In genomic region chr11:2884424-2884815, GRCh38 we compare ENCODE assay signal across 10 cellular contexts. TPM values are rescaled to one million over a fixed set of nuclear protein-coding genes. Genes with fewer than 3 reads are reported as not detected.
DNase-seq lines count a peak whose midpoint lies in the region; ATAC-seq, FAIRE-seq and TF ChIP-seq lines count a peak whose summit lies in the region.
"Had no signal": no experiment of that assay in that cellular context is flagged by ENCODE, and none has a peak within 500 bp of the region (broad histone marks: within the 10 kb centered on the region; RNA-seq: fewer than 3 reads in every experiment).

No MANE protein-coding gene starts in this region.

- peaks cover 26% of the 10 kb centered on the region for H3K4me1 ChIP-seq in HUES6 (ENCODE audit: control insufficient read depth, insufficient read depth, low read length)
- H3K4me1 ChIP-seq in breast epithelium = peaks cover 0 to 7% of the 10 kb centered on the region in 2 donors
- peaks cover 6% of the 10 kb centered on the region for H3K4me1 ChIP-seq in keratinocyte (ENCODE audit: control insufficient read depth, extremely low read depth, insufficient read depth, low read length)

- peak overlapping the region; percentile 51 for H3K4me2 ChIP-seq in keratinocyte (ENCODE audit: control insufficient read depth, extremely low read depth, insufficient read depth, low read depth, low read length)

- H3K9me3 Mint-ChIP-seq in WTC11 (no peaks in the 10 kb centered on the region), HFFc6 (no peaks in the 10 kb centered on the region)

- DNase-seq in breast epithelium (ENCODE audit: low spot score in 2 of 2) (no peak), keratinocyte (ENCODE audit: low read depth, low spot score) (no peak), substantia nigra (lab: John Stamatoyannopoulos, UW) (peak in 19 of 49 donors; percentile 29 to 68 (median 46)), NCI-H2171 (lab: John Stamatoyannopoulos, UW) (no peak), NCI-H1417 treated with DMSO at 0.1 percent for 48 hours (lab: John Stamatoyannopoulos, UW) (no peak), WTC11 (ENCODE audit: low spot score) (no peak), HFFc6 (no peak)

- H2AFZ ChIP-seq in keratinocyte (ENCODE audit: control insufficient read depth, low read length) = no peak overlapping the region

- H3K27ac ChIP-seq in HUES6 (ENCODE audit: low read depth, low read length) (no peak overlapping the region), breast epithelium (peak overlapping the region; percentile 86 to 95), keratinocyte (ENCODE audit: control insufficient read depth, insufficient read depth, low read length) (no peak overlapping the region), substantia nigra (ENCODE audit: low read depth, low read length, poor library complexity, severe bottlenecking) (peak overlapping the region; percentile 88)

- H3K27me3 ChIP-seq in HUES6 (ENCODE audit: control insufficient read depth, insufficient read depth, low read length) (peaks cover 73% of the 10 kb centered on the region), breast epithelium (no peaks in the 10 kb centered on the region), keratinocyte (ENCODE audit: control insufficient read depth, extremely low read depth, insufficient read depth, low read length) (peaks cover 56% of the 10 kb centered on the region)

- H3K4me3 ChIP-seq in HUES6 (ENCODE audit: low read depth, low read length) (peak overlapping the region; percentile 64), breast epithelium (peak overlapping the region; percentile 70 to 98 (median 89)), keratinocyte (ENCODE audit: control insufficient read depth in 2 of 3, extremely low read depth in 1 of 3, insufficient read depth in 2 of 3, low read depth in 1 of 3, low read length in 3 of 3) (peak overlapping the region in 2 of 3 experiments; percentile 24 to 42)

- TF ChIP-seq CTCF in breast epithelium (IDR thresholded peaks at IDR 0.05) (no peak), keratinocyte (optimal IDR thresholded peaks at IDR 0.05 in 1 of 3, IDR thresholded peaks at IDR 0.05 in 1 of 3, conservative IDR thresholded peaks at IDR 0.05 in 1 of 3; ENCODE audit: extremely low read depth in 1 of 3, insufficient read depth in 2 of 3, low read length in 3 of 3) (no peak), WTC11 (IDR thresholded peaks at IDR 0.05) (no peak), HFFc6 (IDR thresholded peaks at IDR 0.05) (no peak)

- no peak overlapping the region for H3K27ac Mint-ChIP-seq in WTC11
- H3K27ac Mint-ChIP-seq in HFFc6 = no peak overlapping the region

- no peak for TF ChIP-seq POLR2A in breast epithelium (IDR thresholded peaks at IDR 0.05)

- intact Hi-C loops in breast epithelium (cut with DNase I; ENCODE audit: low total_unique reads) = loop anchor here (10.0 kb wide), 1 partner anchor 180 kb away; no protein-coding TSS in a partner anchor

- H3K9me3 ChIP-seq in HUES6 (ENCODE audit: control insufficient read depth, insufficient read depth, low read depth, low read length) (no peaks in the 10 kb centered on the region), breast epithelium (no peaks in the 10 kb centered on the region), keratinocyte (ENCODE audit: control insufficient read depth, low read depth, low read length) (no peaks in the 10 kb centered on the region)

- no peaks in the 10 kb centered on the region for H3K79me2 ChIP-seq in keratinocyte (ENCODE audit: control insufficient read depth, insufficient read depth, low read length)

- dilution Hi-C loops in keratinocyte (cut with MboI; ENCODE audit: extremely low pct_ligation_motif_present, low sequenced_read_pairs) = no loop called here

- H4K20me1 ChIP-seq in keratinocyte (ENCODE audit: control insufficient read depth, extremely low read depth, insufficient read depth, low read length) = peaks cover 2% of the 10 kb centered on the region

- H3K36me3 ChIP-seq in HUES6 (ENCODE audit: control insufficient read depth, insufficient read depth, low read length) = no peaks in the 10 kb centered on the region
- no peaks in the 10 kb centered on the region for H3K36me3 ChIP-seq in breast epithelium
- no peaks in the 10 kb centered on the region for H3K36me3 ChIP-seq in keratinocyte (ENCODE audit: control insufficient read depth in 2 of 2, extremely low read depth in 1 of 2, insufficient read depth in 2 of 2, low read length in 2 of 2)

- no peak for ATAC-seq in WTC11
- ATAC-seq: stimulated activated naive CD8-positive, alpha-beta T cell treated with anti-CD3 and anti-CD28 coated beads, Interleukin-15, Interleukin-2, amounts not matched to agents 100 U/mL and 50 U/mL, for 24 hours had no signal

- 0 out of 2 replicates have a peak, but pooled peaks cover 4% of the 10 kb centered on the region for H3K36me3 Mint-ChIP-seq in WTC11
- no peaks in the 10 kb centered on the region for H3K36me3 Mint-ChIP-seq in HFFc6 (ENCODE audit: low read depth)

- H3K9ac ChIP-seq in HUES6 (ENCODE audit: low read length) = no peak overlapping the region
- no peak overlapping the region for H3K9ac ChIP-seq in keratinocyte (ENCODE audit: control insufficient read depth, extremely low read depth, insufficient read depth, low read length)

- H3K4me1 Mint-ChIP-seq in WTC11 (peaks cover 26% of the 10 kb centered on the region), HFFc6 (ENCODE audit: low read depth) (no peaks in the 10 kb centered on the region)

- no peak overlapping the region for H3K4me3 Mint-ChIP-seq in WTC11
- no peak overlapping the region for H3K4me3 Mint-ChIP-seq in HFFc6

- H3K9me1 ChIP-seq in keratinocyte (ENCODE audit: control insufficient read depth, extremely low read depth, insufficient read depth, low read length) = no peaks in the 10 kb centered on the region

- POLR2A ChIA-PET in WTC11 (lab: Charles Lee) = interaction anchor here (1.0 to 2.2 kb wide), 2 partner anchors 191 to 351 kb away, joined by 3 to 9 read pairs; no protein-coding TSS in a partner anchor

- H3K27me3 Mint-ChIP-seq in WTC11 (ENCODE audit: low read depth) (peaks cover 79% of the 10 kb centered on the region), HFFc6 (ENCODE audit: insufficient read depth) (peaks cover 32% of the 10 kb centered on the region)

- FAIRE-seq in keratinocyte (lab: Jason Lieb, UNC) = no peak
- FAIRE-seq: islet of Langerhans had no signal

- CTCF ChIA-PET in WTC11 (lab: Charles Lee) = interaction anchor here (1.0 to 12.8 kb wide), 6 partner anchors 8 to 350 kb away, joined by 3 to 369 read pairs (median 6); no protein-coding TSS in a partner anchor

TF ChIP-seq in WTC11, 78 proteins besides CTCF, POLR2A, EP300 and RAD21 (continues in another document):
- TF ChIP-seq ZBTB21 (CRISPR knock-in tag; IDR thresholded peaks at IDR 0.05; ENCODE audit: borderline replicate concordance) = no peak
- no peak for TF ChIP-seq FOXP4 (CRISPR knock-in tag; IDR thresholded peaks at IDR 0.05)
- no peak for TF ChIP-seq ZMAT4 (CRISPR knock-in tag; IDR thresholded peaks at IDR 0.05)
- no peak for TF ChIP-seq NFE2L1 (CRISPR knock-in tag; IDR thresholded peaks at IDR 0.05)
- no peak for TF ChIP-seq RELA (CRISPR knock-in tag; IDR thresholded peaks at IDR 0.05; ENCODE audit: borderline replicate concordance)
- TF ChIP-seq NFYB (CRISPR knock-in tag; conservative IDR thresholded peaks at IDR 0.05; ENCODE audit: low read depth) = no peak
- no peak for TF ChIP-seq CREM (CRISPR knock-in tag; IDR thresholded peaks at IDR 0.05)
- no peak for TF ChIP-seq ZNF219 (CRISPR knock-in tag; IDR thresholded peaks at IDR 0.05; ENCODE audit: borderline replicate concordance)

RNA-seq across cellular contexts. Expression of gene CDKN1C, which starts 1.2 kb away (rescaled TPM):
- total RNA-seq in breast epithelium (100 to 1,000 TPM in 1 of 3 donors, 10 to 100 TPM in 2; 48.2 to 136 (median 88.8) TPM), WTC11 (2021) (25.0 to 35.0 TPM (median 32.4 TPM) in 3 replicates)
- 0.06 to 0.49 TPM (median 0.37 TPM) in 3 replicates for polyA plus RNA-seq in keratinocyte
- 9.8 TPM for polyA plus RNA-seq in keratinocyte (2011; ENCODE audit: low read depth)
- polyA plus RNA-seq in keratinocyte (2011; cell fraction: cytosol; rRNA removed) = 0.21 and 0.24 TPM in 2 replicates
- polyA plus RNA-seq in keratinocyte (2011; cell fraction: nucleus; rRNA removed) = 0.23 and 0.27 TPM in 2 replicates
- 0.26 and 7.1 TPM in 2 replicates for polyA plus RNA-seq in keratinocyte (2012; ENCODE audit: low replicate concordance)
- not detected in 3 replicates for polyA minus RNA-seq in keratinocyte
- polyA minus RNA-seq in keratinocyte (2011; cell fraction: cytosol; rRNA and poly(A)+ RNA removed) = 2.9 TPM
- polyA minus RNA-seq in keratinocyte (2011; cell fraction: nucleus; rRNA and poly(A)+ RNA removed) = 0.31 and 0.84 TPM in 2 replicates
- total RNA-seq in HFFc6 (2021; fragmentation: NEBNext Ultra II Directional; extraction: Animal tissue kit (Norgen Biotek cat#: 25700)) = under 1 TPM in 2 of 6 experiments, not detected in 4; 0.17 to 0.24 TPM

RNA-seq across cellular contexts. Expression of gene PHLDA2, which starts 44.8 kb away (rescaled TPM):
- 1 to 10 TPM in 2 of 3 donors, not detected in 1; 2.0 to 2.3 TPM for total RNA-seq in breast epithelium
- 24.3 to 36.0 TPM (median 27.3 TPM) in 3 replicates for polyA plus RNA-seq in keratinocyte
- polyA plus RNA-seq in keratinocyte (2011; ENCODE audit: low read depth) = 52.2 TPM
- 35.3 and 141 TPM in 2 replicates for polyA plus RNA-seq in keratinocyte (2011; cell fraction: cytosol; rRNA removed)
- 15.6 and 36.1 TPM in 2 replicates for polyA plus RNA-seq in keratinocyte (2011; cell fraction: nucleus; rRNA removed)
- 80.5 and 153 TPM in 2 replicates for polyA plus RNA-seq in keratinocyte (2012; ENCODE audit: low replicate concordance)
- polyA minus RNA-seq in keratinocyte = 2.6 to 28.4 TPM (median 4.5 TPM) in 3 replicates
- 91.1 TPM for polyA minus RNA-seq in keratinocyte (2011; cell fraction: cytosol; rRNA and poly(A)+ RNA removed)
- polyA minus RNA-seq in keratinocyte (2011; cell fraction: nucleus; rRNA and poly(A)+ RNA removed) = 12.3 and 12.4 TPM in 2 replicates
- total RNA-seq in WTC11 (2021) = 9.4 to 11.0 TPM (median 9.6 TPM) in 3 replicates
- total RNA-seq in HFFc6 (2021; fragmentation: NEBNext Ultra II Directional; extraction: Animal tissue kit (Norgen Biotek cat#: 25700)) = 100 to 1,000 TPM; 102 to 149 (median 125) TPM

Comparison
In these comparisons a context has a peak if more than half of its experiments do, and no peak if none do; other contexts are left out.
1. H3K27ac ChIP-seq: peak in breast epithelium (2 of 2) and substantia nigra (single experiment); none in HUES6 (single experiment) and keratinocyte (single experiment).
2. H3K4me3 ChIP-seq: peak in every context shown above with its lines; median percentile 89 in breast epithelium; 64 in HUES6; 33 in keratinocyte.
3. RNA of gene CDKN1C, which starts 1.2 kb away (total RNA-seq): 48.2 to 136 TPM in breast epithelium and 25.0 to 35.0 TPM in WTC11; 0.17 to 0.24 TPM in HFFc6; every median in the first group is over 10 times any median in the second.